17 cellular contexts compared by ENCODE assay signal in the genomic region with DNA sequence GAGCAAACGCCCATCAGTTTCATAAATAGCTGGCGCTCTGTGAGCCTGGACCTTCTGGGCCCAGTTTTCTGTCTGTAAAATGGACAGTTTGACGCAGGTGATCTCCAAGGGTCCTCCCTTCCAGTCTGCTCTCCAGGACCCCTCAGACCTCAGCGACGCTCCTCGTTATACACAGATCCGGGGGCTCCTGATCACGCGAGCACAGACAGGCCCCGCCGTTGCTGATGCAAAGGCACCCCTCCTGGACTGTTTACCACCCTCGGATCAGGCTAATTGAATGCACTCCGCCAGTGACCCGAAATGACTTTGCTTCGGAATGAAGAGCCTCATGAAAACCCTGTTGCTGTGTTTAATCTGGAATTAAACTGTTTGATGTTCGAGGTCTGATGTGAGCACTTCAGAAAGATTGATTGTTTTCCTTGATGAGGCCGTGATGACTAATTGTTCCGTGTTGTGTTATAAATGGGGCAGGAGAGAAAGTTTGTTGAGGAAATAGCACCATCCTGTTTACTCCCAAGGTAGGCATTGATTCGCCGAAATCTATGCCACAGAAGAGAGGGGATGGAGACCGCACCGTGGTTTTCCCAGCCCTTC.
DNase-seq lines count a peak whose midpoint lies in the region; ATAC-seq, FAIRE-seq and TF ChIP-seq lines count a peak whose summit lies in the region.
"Had no signal": no experiment of that assay in that cellular context is flagged by ENCODE, and none has a peak within 500 bp of the region (broad histone marks: within the 10 kb centered on the region; RNA-seq: fewer than 3 reads in every experiment).

No MANE protein-coding gene starts in this region.

- no peak for TF ChIP-seq POLR2A in H54 (IDR thresholded peaks at IDR 0.05; ENCODE audit: low read depth, low read length)

- no peak overlapping the region for H3K27ac Mint-ChIP-seq in natural killer cell treated with Interleukin-12 subunit alpha and Interleukin-12 subunit beta and Interleukin-15 and Interleukin-18, amount 100 ng/mL, for 72 hours
- H3K27ac Mint-ChIP-seq in natural killer cell, result no peak overlapping the region
- no peak overlapping the region for H3K27ac Mint-ChIP-seq in activated naive CD4-positive, alpha-beta T cell treated with anti-CD3 and anti-CD28 coated beads, Interleukin-2, amount 50 U/mL, for 72 hours
- H3K27ac Mint-ChIP-seq: H9 had no signal

- no peaks in the 10 kb centered on the region for H3K4me1 ChIP-seq in kidney (ENCODE audit: control insufficient read depth in 1 of 2, insufficient read depth in 1 of 2, low read depth in 1 of 2, low read length in 2 of 2)

- H3K36me3 ChIP-seq in kidney (ENCODE audit: control insufficient read depth in 1 of 2, insufficient read depth in 2 of 2, low read length in 2 of 2), result no peaks in the 10 kb centered on the region

- peaks cover 14 to 26% of the 10 kb centered on the region in 2 donors for H3K27me3 Mint-ChIP-seq in natural killer cell treated with Interleukin-12 subunit alpha and Interleukin-12 subunit beta and Interleukin-15 and Interleukin-18, amount 100 ng/mL, for 72 hours
- H3K27me3 Mint-ChIP-seq in natural killer cell (ENCODE audit: low read depth in 2 of 2), result peaks cover 12 to 25% of the 10 kb centered on the region in 2 donors

- intact Hi-C loops in natural killer cell (cut with micrococcal nuclease) (no loop called here), kidney (cut with DNase I) (no loop called here)

- no peak overlapping the region for H3K4me3 Mint-ChIP-seq in natural killer cell treated with Interleukin-12 subunit alpha and Interleukin-12 subunit beta and Interleukin-15 and Interleukin-18, amount 100 ng/mL, for 72 hours
- no peak overlapping the region for H3K4me3 Mint-ChIP-seq in natural killer cell
- H3K4me3 Mint-ChIP-seq: H9 had no signal

- peaks cover 0 to 3% of the 10 kb centered on the region in 2 donors for H3K4me1 Mint-ChIP-seq in natural killer cell treated with Interleukin-12 subunit alpha and Interleukin-12 subunit beta and Interleukin-15 and Interleukin-18, amount 100 ng/mL, for 72 hours (ENCODE audit: low read depth in 2 of 2)
- no peaks in the 10 kb centered on the region for H3K4me1 Mint-ChIP-seq in natural killer cell

- FAIRE-seq in kidney (lab: Jason Lieb, UNC) (no peak), urothelium cell line (lab: Jason Lieb, UNC) (no peak), H54 (lab: Jason Lieb, UNC) (no peak)

- H3K9me3 Mint-ChIP-seq in natural killer cell treated with Interleukin-12 subunit alpha and Interleukin-12 subunit beta and Interleukin-15 and Interleukin-18, amount 100 ng/mL, for 72 hours, result no peaks in the 10 kb centered on the region
- H3K9me3 Mint-ChIP-seq in natural killer cell, result peaks cover 0 to 3% of the 10 kb centered on the region in 2 donors
- peaks cover 0 to 5% of the 10 kb centered on the region in 2 donors for H3K9me3 Mint-ChIP-seq in activated naive CD4-positive, alpha-beta T cell treated with anti-CD3 and anti-CD28 coated beads, Interleukin-2, amount 50 U/mL, for 72 hours

- no peak overlapping the region for H3K27ac ChIP-seq in kidney (ENCODE audit: low read depth in 2 of 2, low read length in 2 of 2)

- DNase-seq in natural killer cell treated with Interleukin-12 subunit alpha and Interleukin-12 subunit beta and Interleukin-15 and Interleukin-18, amount 100 ng/mL, for 72 hours (ENCODE audit: low spot score), result peak; percentile 37
- no peak for DNase-seq in natural killer cell
- peak; percentile 62 for DNase-seq in NCI-H69 (lab: John Stamatoyannopoulos, UW)
- peak; percentile 26 for DNase-seq in kidney
- DNase-seq in urothelium cell line (ENCODE audit: low spot score), result peak; percentile 34
- DNase-seq in SW 1271 (lab: John Stamatoyannopoulos, UW), result no peak
- no peak for DNase-seq in activated naive CD4-positive, alpha-beta T cell treated with anti-CD3 and anti-CD28 coated beads, Interleukin-2, amount 50 U/mL, for 72 hours (ENCODE audit: low spot score in 2 of 2)
- no peak for DNase-seq in H54 (ENCODE audit: insufficient read length, low spot score)
- DNase-seq: 8988T; C1 segment of cervical spinal cord; H9; NCI-H1092; NCI-H146; NCI-H2107; NCI-H2227 treated with DMSO at 0.1 percent for 48 hours; NCI-H524 treated with DMSO at 0.1 percent for 48 hours; NK-92 treated with Interleukin-12 subunit alpha and Interleukin-12 subunit beta, amount 100 ng/mL, for 24 hours had no signal

- no peak for ATAC-seq in natural killer cell treated with Interleukin-12 subunit alpha and Interleukin-12 subunit beta and Interleukin-15 and Interleukin-18, amount 100 ng/mL, for 72 hours
- no peak for ATAC-seq in natural killer cell
- ATAC-seq in activated naive CD4-positive, alpha-beta T cell treated with anti-CD3 and anti-CD28 coated beads, Interleukin-2, amount 50 U/mL, for 72 hours, result no peak

- TF ChIP-seq CTCF in natural killer cell (IDR thresholded peaks at IDR 0.05), result no peak
- TF ChIP-seq CTCF in kidney (IDR thresholded peaks at IDR 0.05; ENCODE audit: borderline replicate concordance, extremely low read depth, insufficient read depth), result no peak

- no peak overlapping the region for H3K4me3 ChIP-seq in kidney (ENCODE audit: low read length in 2 of 2)

- no peak overlapping the region for H3K9ac ChIP-seq in kidney (ENCODE audit: low read length in 2 of 2)

- no peaks in the 10 kb centered on the region for H3K9me3 ChIP-seq in kidney (ENCODE audit: control insufficient read depth in 1 of 2, low read length in 2 of 2)

- H3K36me3 Mint-ChIP-seq in natural killer cell treated with Interleukin-12 subunit alpha and Interleukin-12 subunit beta and Interleukin-15 and Interleukin-18, amount 100 ng/mL, for 72 hours, result no peaks in the 10 kb centered on the region
- no peaks in the 10 kb centered on the region for H3K36me3 Mint-ChIP-seq in natural killer cell
- peaks cover 0 to 8% of the 10 kb centered on the region in 2 donors for H3K36me3 Mint-ChIP-seq in activated naive CD4-positive, alpha-beta T cell treated with anti-CD3 and anti-CD28 coated beads, Interleukin-2, amount 50 U/mL, for 72 hours

Comparison
In these comparisons a context has a peak if more than half of its experiments do, and no peak if none do; other contexts are left out.
1. DNase-seq: peak in natural killer cell treated with Interleukin-12 subunit alpha and Interleukin-12 subunit beta and Interleukin-15 and Interleukin-18, amount 100 ng/mL, for 72 hours (single experiment), NCI-H69 (single experiment), kidney (single experiment) and urothelium cell line (single experiment); none in natural killer cell (single experiment), SW 1271 (0 of 2), activated naive CD4-positive, alpha-beta T cell treated with anti-CD3 and anti-CD28 coated beads, Interleukin-2, amount 50 U/mL, for 72 hours (0 of 2) and H54 (single experiment).